7 cellular contexts compared by ENCODE assay signal in genomic region chr2:160293401-160293911, GRCh38.
DNase-seq lines count a peak whose midpoint lies in the region; ATAC-seq and TF ChIP-seq lines count a peak whose summit lies in the region.

No MANE protein-coding gene starts in this region.

- no peaks in the 10 kb centered on the region for H3K27me3 ChIP-seq in mammary epithelial cell (ENCODE audit: insufficient read depth, low read length)
- no peaks in the 10 kb centered on the region for H3K27me3 ChIP-seq in left lung
- no peaks in the 10 kb centered on the region for H3K27me3 ChIP-seq in thoracic aorta (replicated peaks; ENCODE audit: insufficient read depth)

- TF ChIP-seq CTCF in mammary epithelial cell (conservative IDR thresholded peaks at IDR 0.05 in 1 of 2, IDR thresholded peaks at IDR 0.05 in 1 of 2; ENCODE audit: extremely low read depth in 1 of 2, insufficient read depth in 1 of 2, low read depth in 1 of 2, low read length in 2 of 2) = no peak
- no peak for TF ChIP-seq CTCF in left lung (IDR thresholded peaks at IDR 0.05)
- TF ChIP-seq CTCF in thoracic aorta (IDR thresholded peaks at IDR 0.05) = no peak

- ATAC-seq in left lung (peak; percentile 59), thoracic aorta (ENCODE audit: insufficient number of reproducible peaks, low FRiP score, low read depth) (peak; percentile 23), GM21723 (IDR thresholded peaks at IDR 0.05; ENCODE audit: unreplicated experiment) (no peak), HG02973 (IDR thresholded peaks at IDR 0.05; ENCODE audit: unreplicated experiment) (no peak)

- H3K9me3 ChIP-seq in mammary epithelial cell (replicated peaks; ENCODE audit: insufficient read depth, low read length) = no peaks in the 10 kb centered on the region
- H3K9me3 ChIP-seq in left lung = no peaks in the 10 kb centered on the region
- H3K9me3 ChIP-seq in thoracic aorta = no peaks in the 10 kb centered on the region

- H3K4me1 ChIP-seq in mammary epithelial cell (ENCODE audit: insufficient read depth, low read length) (peaks cover 41% of the 10 kb centered on the region), left lung (peaks cover 10 to 58% of the 10 kb centered on the region in 2 donors), thoracic aorta (ENCODE audit: control insufficient read depth in 1 of 2, low read depth in 2 of 2) (peaks cover 23 to 69% of the 10 kb centered on the region in 2 donors)

- H3K4me3 ChIP-seq in mammary epithelial cell (replicated peaks in 1 of 3; ENCODE audit: insufficient read depth in 1 of 3, low read depth in 2 of 3, low read length in 3 of 3) (no peak overlapping the region), left lung (no peak overlapping the region), thoracic aorta (no peak overlapping the region)

- intact Hi-C loops in mammary epithelial cell (cut with micrococcal nuclease) (no loop called here), left lung (cut with DNase I) (no loop called here)

- CTCF ChIA-PET in mammary epithelial cell (lab: Charles Lee; ENCODE audit: low non-redundant PET) = no interaction called here

- in situ Hi-C loops in mammary epithelial cell (cut with MboI; ENCODE audit: low sequenced_read_pairs in 2 of 2) = no loop called here

- no peaks in the 10 kb centered on the region for H4K20me1 ChIP-seq in mammary epithelial cell (ENCODE audit: insufficient read depth, low read length)

- no TSS peak for BruUV-seq in mammary epithelial cell (replicated peaks; lab: Mats Ljungman, UMichigan)

- dilution Hi-C loops in mammary epithelial cell (cut with HindIII; ENCODE audit: low sequenced_read_pairs) = loop anchor here (5.0 kb wide), 2 partner anchors 36 to 71 kb away; no protein-coding TSS in a partner anchor

- H3K9ac ChIP-seq in mammary epithelial cell (ENCODE audit: insufficient read depth, low read length) = no peak overlapping the region

- 70% methylated on average over 5 of the region's 5 CpGs for WGBS in mammary epithelial cell (ENCODE audit: low coverage, missing lambda C conversion rate)

- H3K27ac ChIP-seq in mammary epithelial cell (ENCODE audit: insufficient read depth, low read depth, low read length) (peak overlapping the region; percentile 78), left lung (peak overlapping the region; percentile 69 to 75), thoracic aorta (peak overlapping the region in 1 of 2 donors; percentile 7)

- no peak overlapping the region for H2AFZ ChIP-seq in mammary epithelial cell (ENCODE audit: low read depth, low read length)

- H3K36me3 ChIP-seq in mammary epithelial cell (ENCODE audit: insufficient read depth, low read length) (peaks cover 6% of the 10 kb centered on the region), left lung (peaks cover 0 to 37% of the 10 kb centered on the region in 2 donors), thoracic aorta (no peaks in the 10 kb centered on the region)

- DNase-seq in HPDE6-E6E7 (ENCODE audit: extremely low spot score) (peak; percentile 51), mammary epithelial cell (peak; percentile 90), left lung (peak in 1 of 2 donors; percentile 44), thoracic aorta (ENCODE audit: low spot score) (no peak), MV-4-11 (lab: John Stamatoyannopoulos, UW) (no peak)

- peak overlapping the region; percentile 0 for H3K4me2 ChIP-seq in mammary epithelial cell (ENCODE audit: insufficient read depth, low read depth, low read length)

- H3K79me2 ChIP-seq in mammary epithelial cell (ENCODE audit: insufficient read depth, low read length) = no peaks in the 10 kb centered on the region

Comparison
In these comparisons a context has a peak if more than half of its experiments do, and no peak if none do; other contexts are left out.
1. DNase-seq: peak in HPDE6-E6E7 (single experiment) and mammary epithelial cell (single experiment); none in thoracic aorta (single experiment) and MV-4-11 (single experiment).
2. ATAC-seq: peak in left lung (single experiment) and thoracic aorta (single experiment); none in GM21723 (single experiment) and HG02973 (single experiment).